1 cellular context compared by ENCODE assay signal in genomic region chr5:160081495-160081894, GRCh38.
TF ChIP-seq lines count a peak whose summit lies in the region.

No MANE protein-coding gene starts in this region.

TF ChIP-seq in HEK293, 187 proteins besides CTCF, POLR2A, EP300 and RAD21 (continued from another document and continues in another):
- TF ChIP-seq HIC1 (tag by site-specific recombination; IDR thresholded peaks at IDR 0.05) (peak; percentile 54; the same call in 1 of the 2 replicates), ZNF23 (tag by site-specific recombination; IDR thresholded peaks at IDR 0.05; ENCODE audit: borderline replicate concordance) (no peak), GLI2 (tag by site-specific recombination; IDR thresholded peaks at IDR 0.05; ENCODE audit: borderline replicate concordance, low read depth) (0 out of 2 replicates have a peak, but pooled peaks have one; percentile 69), BCL11A (tag by site-specific recombination; IDR thresholded peaks at IDR 0.05; ENCODE audit: low read depth) (0 out of 2 replicates have a peak, but pooled peaks have one; percentile 39), ZBTB44 (tag by site-specific recombination; IDR thresholded peaks at IDR 0.05) (no peak), GLIS1 (tag by site-specific recombination; IDR thresholded peaks at IDR 0.05) (peak; percentile 7; the same call in 1 of the 2 replicates), ZNF202 (tag by site-specific recombination; IDR thresholded peaks at IDR 0.05; ENCODE audit: borderline replicate concordance) (no peak), PRDM4 (tag by site-specific recombination; IDR thresholded peaks at IDR 0.05) (no peak; the same call in 1 of the 2 replicates), ZNF2 (tag by site-specific recombination; IDR thresholded peaks at IDR 0.05) (no peak), ZNF654 (tag by site-specific recombination; IDR thresholded peaks at IDR 0.05; ENCODE audit: low read depth) (no peak), GLIS2 (tag by site-specific recombination; IDR thresholded peaks at IDR 0.05) (no peak), TCF7L2 (IDR thresholded peaks at IDR 0.05; ENCODE audit: borderline replicate concordance, low read depth, low read length) (peak; percentile 66; the same call in 1 of the 2 replicates), AEBP2 (tag by site-specific recombination; IDR thresholded peaks at IDR 0.05; ENCODE audit: borderline replicate concordance) (no peak), ZNF571 (tag by site-specific recombination; IDR thresholded peaks at IDR 0.05) (no peak), ZNF76 (tag by site-specific recombination; IDR thresholded peaks at IDR 0.05; ENCODE audit: borderline replicate concordance, low read depth) (no peak), ZNF404 (tag by site-specific recombination; IDR thresholded peaks at IDR 0.05) (no peak), ZSCAN18 (tag by site-specific recombination; IDR thresholded peaks at IDR 0.05) (no peak), ZNF777 (tag by site-specific recombination; IDR thresholded peaks at IDR 0.05; ENCODE audit: borderline replicate concordance) (no peak), BCL6B (tag by site-specific recombination; IDR thresholded peaks at IDR 0.05) (peak; percentile 38; the same call in 1 of the 2 replicates), ZNF391 (tag by site-specific recombination; IDR thresholded peaks at IDR 0.05; ENCODE audit: borderline replicate concordance, low read depth) (no peak), ZNF580 (tag by site-specific recombination; IDR thresholded peaks at IDR 0.05) (0 out of 2 replicates have a peak, but pooled peaks have one; percentile 23), ZBTB48 (tag by site-specific recombination; IDR thresholded peaks at IDR 0.05) (no peak), MZF1 (tag by site-specific recombination; IDR thresholded peaks at IDR 0.05; ENCODE audit: borderline replicate concordance) (no peak), ZNF513 (tag by site-specific recombination; IDR thresholded peaks at IDR 0.05) (no peak), ZNF175 (tag by site-specific recombination; IDR thresholded peaks at IDR 0.05) (no peak), ZEB2 (tag by site-specific recombination; IDR thresholded peaks at IDR 0.05) (no peak), KLF7 (tag by site-specific recombination; IDR thresholded peaks at IDR 0.05; ENCODE audit: borderline replicate concordance) (0 out of 2 replicates have a peak, but pooled peaks have one; percentile 19), KLF16 (tag by site-specific recombination; IDR thresholded peaks at IDR 0.05) (no peak), ZNF335 (tag by site-specific recombination; conservative IDR thresholded peaks at IDR 0.05) (no peak), RBAK (tag by site-specific recombination; IDR thresholded peaks at IDR 0.05) (no peak), ZBTB49 (tag by site-specific recombination; IDR thresholded peaks at IDR 0.05; ENCODE audit: low read depth) (no peak), ZNF677 (tag by site-specific recombination; IDR thresholded peaks at IDR 0.05) (no peak), ZNF10 (tag by site-specific recombination; IDR thresholded peaks at IDR 0.05) (no peak), IKZF3 (tag by site-specific recombination; IDR thresholded peaks at IDR 0.05) (peak; percentile 46; the same call in 1 of the 2 replicates), ZNF140 (tag by site-specific recombination; IDR thresholded peaks at IDR 0.05) (no peak), ZNF664 (tag by site-specific recombination; IDR thresholded peaks at IDR 0.05) (peak; percentile 95), ZNF621 (tag by site-specific recombination; IDR thresholded peaks at IDR 0.05) (no peak), ZNF266 (tag by site-specific recombination; IDR thresholded peaks at IDR 0.05; ENCODE audit: low read depth) (no peak), ZBTB20 (tag by site-specific recombination; IDR thresholded peaks at IDR 0.05) (no peak), ZBTB6 (tag by site-specific recombination; IDR thresholded peaks at IDR 0.05) (no peak), GLI4 (tag by site-specific recombination; IDR thresholded peaks at IDR 0.05) (no peak), ZNF398 (tag by site-specific recombination; IDR thresholded peaks at IDR 0.05) (no peak), SP2 (tag by site-specific recombination; IDR thresholded peaks at IDR 0.05) (no peak), ZNF121 (tag by site-specific recombination; IDR thresholded peaks at IDR 0.05) (no peak), ZNF521 (tag by site-specific recombination; IDR thresholded peaks at IDR 0.05) (no peak), ZNF221 (tag by site-specific recombination; IDR thresholded peaks at IDR 0.05; ENCODE audit: borderline replicate concordance) (no peak)
